Comparison of ENCODE assay signal across 30 cellular contexts in the genomic region with DNA sequence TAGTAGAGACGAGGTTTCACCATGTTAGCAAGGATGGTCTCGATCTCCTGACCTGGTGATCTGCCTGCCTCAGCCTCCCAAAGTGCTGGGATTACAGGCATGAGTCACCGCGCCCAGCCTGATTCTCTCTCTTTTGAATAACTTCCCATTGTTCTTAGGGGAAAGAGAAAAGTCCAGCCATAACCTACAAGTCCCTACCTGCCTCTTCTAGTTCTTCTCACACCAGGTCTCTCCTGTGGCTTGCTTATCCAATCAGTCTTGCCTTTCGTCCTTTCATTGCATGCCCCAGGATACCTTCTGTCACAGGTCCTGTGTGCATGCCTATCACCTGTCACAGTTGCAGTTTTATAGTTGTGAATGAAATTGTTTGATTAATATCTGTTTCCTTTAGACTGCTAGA.
"Had no signal": no experiment of that assay in that cellular context is flagged by ENCODE, and none has a peak within 500 bp of the region (broad histone marks: within the 10 kb centered on the region; RNA-seq: fewer than 3 reads in every experiment).

No MANE protein-coding gene starts in this region.

- FAIRE-seq: astrocyte, frontal cortex had no signal

- H3K27me3 ChIP-seq: brain microvascular endothelial cell, cardiac muscle cell, dorsolateral prefrontal cortex, esophagus squamous epithelium had no signal

- H3K27ac ChIP-seq: brain microvascular endothelial cell, cardiac muscle cell, coronary artery, dorsolateral prefrontal cortex, esophagus squamous epithelium, WERI-Rb-1 had no signal

- DNase-seq: activated B cell treated with CpG ODN at 0.5 μM for 24 hours; activated CD4-positive, alpha-beta T cell treated with anti-CD3 and anti-CD28 coated beads for 48 hours; activated CD4-positive, alpha-beta T cell treated with anti-CD3 and anti-CD28 coated beads, Interleukin-2, amount 50 U/mL, for 1 hour; activated CD4-positive, alpha-beta T cell treated with anti-CD3 and anti-CD28 coated beads, Interleukin-2, amount 50 U/mL, for 48 hours; activated CD8-positive, alpha-beta memory T cell treated with anti-CD3 and anti-CD28 coated beads for 24 hours; activated CD8-positive, alpha-beta T cell treated with anti-CD3 and anti-CD28 coated beads for 36 hours; activated effector memory CD4-positive, alpha-beta T cell treated with Interleukin-2 at 50 U/mL for 16 hours; activated gamma-delta T cell treated with Interleukin-2 at 50 U/mL for 16 hours; activated naive CD4-positive, alpha-beta T cell treated with anti-CD3 and anti-CD28 coated beads, Interleukin-2, amount 50 U/mL, for 16 hours; activated naive CD4-positive, alpha-beta T cell treated with Interleukin-2 at 50 U/mL for 16 hours; activated T-cell treated with anti-CD3 and anti-CD28 coated beads, Interleukin-2, amount 50 U/mL, for 4 hours; amniotic stem cell; anterior cingulate cortex; brain microvascular endothelial cell; dorsolateral prefrontal cortex; effector memory CD4-positive, alpha-beta T cell; endodermal cell; erythroblast; esophagus squamous epithelium; head of caudate nucleus; T-helper 1 cell; T-helper 17 cell; T1000; WERI-Rb-1 had no signal

- H3K36me3 ChIP-seq: brain microvascular endothelial cell, cardiac muscle cell, esophagus squamous epithelium, WERI-Rb-1 had no signal

- H3K4me1 ChIP-seq: esophagus squamous epithelium had no signal

- ATAC-seq: activated CD4-positive, CD25-positive, alpha-beta regulatory T cell treated with anti-CD3 and anti-CD28 coated beads, Interleukin-2, amount 50 U/mL, for 24 hours; activated CD8-positive, alpha-beta T cell treated with anti-CD3 and anti-CD28 coated beads for 36 hours; activated T-cell treated with anti-CD3 and anti-CD28 coated beads, Interleukin-2, amount 50 U/mL, for 4 hours; activated T-helper 17 cell treated with anti-CD3 and anti-CD28 coated beads, Interleukin-2, amount 50 U/mL, for 72 hours; T-helper 17 cell had no signal

- H3K4me3 ChIP-seq: cardiac muscle cell, coronary artery, dorsolateral prefrontal cortex, esophagus squamous epithelium had no signal
